Comparison of ENCODE assay signal across 1 cellular context in genomic region chr3:25576836-25577454, GRCh38.
TF ChIP-seq lines count a peak whose summit lies in the region.

No MANE protein-coding gene starts in this region.

TF ChIP-seq in WTC11, 78 proteins besides CTCF, POLR2A, EP300 and RAD21 (continued from another document):
- TF ChIP-seq ZNF281 (CRISPR knock-in tag; IDR thresholded peaks at IDR 0.05): no peak
- no peak for TF ChIP-seq MAX (CRISPR knock-in tag; IDR thresholded peaks at IDR 0.05)
- TF ChIP-seq NR1H2 (CRISPR knock-in tag; IDR thresholded peaks at IDR 0.05): no peak
